Comparison of ENCODE assay signal across 21 cellular contexts in the genomic region with DNA sequence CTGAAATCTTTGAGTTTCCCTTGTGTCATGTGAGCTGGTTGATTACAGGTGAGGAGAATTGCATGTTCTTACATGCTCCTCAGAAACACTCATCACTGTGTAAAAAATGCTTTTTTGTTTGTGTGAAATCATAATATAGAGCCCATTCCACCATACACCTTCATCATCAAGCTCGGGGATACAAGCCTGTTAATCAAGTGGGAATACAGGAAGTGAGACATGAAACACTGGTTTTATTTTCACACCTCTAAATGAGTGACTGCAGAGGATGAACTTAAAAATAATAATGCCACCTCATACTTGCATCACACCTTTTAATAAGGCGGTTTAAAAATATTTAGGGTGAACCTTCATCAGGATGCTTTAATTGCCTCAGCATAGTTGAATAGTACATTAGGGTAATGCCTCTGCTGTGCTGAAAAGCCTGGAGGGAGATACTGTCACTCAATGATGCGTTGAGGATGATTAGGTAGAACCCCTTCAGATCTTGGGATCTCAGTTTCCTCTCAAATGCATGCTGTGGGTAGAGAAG.
DNase-seq lines count a peak whose midpoint lies in the region; ATAC-seq and TF ChIP-seq lines count a peak whose summit lies in the region.
"Had no signal": no experiment of that assay in that cellular context is flagged by ENCODE, and none has a peak within 500 bp of the region (broad histone marks: within the 10 kb centered on the region; RNA-seq: fewer than 3 reads in every experiment).

No MANE protein-coding gene starts in this region.

- H3K4me1 Mint-ChIP-seq in HFFc6 (ENCODE audit: low read depth) = no peaks in the 10 kb centered on the region

- TF ChIP-seq CTCF in GM12865 (IDR thresholded peaks at IDR 0.05; ENCODE audit: insufficient read depth, low read depth, low read length, missing control alignments) = no peak
- no peak for TF ChIP-seq CTCF in HFFc6 (IDR thresholded peaks at IDR 0.05)

- H3K27me3 Mint-ChIP-seq in HFFc6 (ENCODE audit: insufficient read depth) = no peaks in the 10 kb centered on the region

- H3K4me3 ChIP-seq in GM12865 (ENCODE audit: low read depth, low read length) = no peak overlapping the region
- H3K4me3 ChIP-seq: A549, esophagus squamous epithelium, right atrium auricular region, SJSA1, stomach had no signal

- peaks cover 51% of the 10 kb centered on the region for H3K9me3 Mint-ChIP-seq in HFFc6

- peak; percentile 19 for DNase-seq in GM12865 (ENCODE audit: low read depth)
- no peak for DNase-seq in erythroblast (lab: John Stamatoyannopoulos, UW)
- DNase-seq in HFFc6 = no peak
- DNase-seq in activated CD4-positive, alpha-beta T cell treated with anti-CD3 and anti-CD28 coated beads for 48 hours = no peak
- DNase-seq in OCI-M1 (lab: John Stamatoyannopoulos, UW) = no peak
- DNase-seq: activated CD4-positive, CD25-positive, alpha-beta regulatory T cell treated with anti-CD3 and anti-CD28 coated beads, Interleukin-2, amount 50 U/mL, for 72 hours; C1 segment of cervical spinal cord; esophagus squamous epithelium; glutamatergic neuron; IMR-90; left ventricle myocardium superior; NCI-H187 treated with DMSO at 0.1 percent for 48 hours; NCI-H526 treated with DMSO at 0.1 percent for 48 hours; stomach had no signal

- peaks cover 10% of the 10 kb centered on the region for H3K36me3 Mint-ChIP-seq in HFFc6 (ENCODE audit: low read depth)

- ATAC-seq in GM18909 (IDR thresholded peaks at IDR 0.05; ENCODE audit: poor library complexity, unreplicated experiment) = peak; percentile 50
- peak; percentile 72 for ATAC-seq in GM21786 (IDR thresholded peaks at IDR 0.05; ENCODE audit: unreplicated experiment)
- ATAC-seq in HG03565 (IDR thresholded peaks at IDR 0.05; ENCODE audit: unreplicated experiment) = peak; percentile 41
- ATAC-seq: A549, left ventricle myocardium superior had no signal

- H3K27ac Mint-ChIP-seq in HFFc6 = no peak overlapping the region
- H3K27ac Mint-ChIP-seq: T-helper 2 cell treated with Interferon-gamma antibody and Interleukin-4, amounts not matched to agents 5 μg/mL and 100 μg/mL, for 36 hours had no signal

- TF ChIP-seq POLR2A in erythroblast (IDR thresholded peaks at IDR 0.05; ENCODE audit: low read length) = no peak

- H3K4me3 Mint-ChIP-seq in HFFc6 = no peak overlapping the region
- H3K4me3 Mint-ChIP-seq: T-helper 2 cell treated with Interferon-gamma antibody and Interleukin-4, amounts not matched to agents 5 μg/mL and 100 μg/mL, for 36 hours had no signal
